Comparison of ENCODE assay signal across 10 cellular contexts in the genomic region with DNA sequence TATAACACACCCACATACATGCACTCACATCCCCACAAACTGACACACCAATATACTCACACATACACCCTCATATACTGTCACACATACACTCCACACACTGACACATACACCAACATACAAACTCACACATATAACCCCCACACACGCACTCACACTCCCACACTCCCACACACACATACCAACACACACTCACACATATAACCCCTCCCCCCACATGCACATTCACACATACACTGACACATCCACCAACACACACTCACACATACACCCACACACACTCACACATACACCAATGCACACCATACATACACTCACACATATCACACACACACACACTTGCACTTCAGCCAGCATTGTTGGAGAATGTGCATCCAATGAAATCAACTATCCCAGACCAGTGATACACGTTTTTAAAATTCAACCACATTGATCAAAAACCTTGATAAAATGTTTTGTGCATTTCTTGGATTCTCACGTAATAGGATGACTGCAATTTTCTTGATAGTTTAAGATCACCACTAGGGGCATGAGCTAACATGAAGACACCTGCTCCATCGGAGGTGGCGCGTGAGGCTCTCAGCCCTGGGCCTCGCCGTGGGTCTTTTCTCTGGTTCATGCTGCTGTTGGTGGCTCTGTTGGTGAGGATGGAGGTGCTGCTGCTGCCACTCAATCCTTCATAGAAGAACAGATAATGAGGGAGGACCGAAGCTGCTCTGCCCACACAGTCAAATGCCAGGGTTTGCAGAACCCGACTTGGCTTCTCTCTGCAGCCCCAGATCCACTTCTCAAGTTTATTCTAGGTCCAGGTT. TPM values are rescaled to one million over a fixed set of nuclear protein-coding genes. Genes with fewer than 3 reads are reported as not detected.
DNase-seq lines count a peak whose midpoint lies in the region; ATAC-seq and TF ChIP-seq lines count a peak whose summit lies in the region.
"Had no signal": no experiment of that assay in that cellular context is flagged by ENCODE, and none has a peak within 500 bp of the region (broad histone marks: within the 10 kb centered on the region; RNA-seq: fewer than 3 reads in every experiment).

No MANE protein-coding gene starts in this region.

- no peaks in the 10 kb centered on the region for H3K36me3 ChIP-seq in GM06990 (ENCODE audit: control insufficient read depth, insufficient read depth, low read length)
- H3K36me3 ChIP-seq in neutrophil: no peaks in the 10 kb centered on the region

- DNase-seq in GM06990 (ENCODE audit: extremely low read depth, insufficient read length) (no peak), M059J (ENCODE audit: low read depth) (peak; percentile 77), choroid plexus epithelial cell (ENCODE audit: low read depth) (peak; percentile 34)
- no peak for DNase-seq in T-helper 2 cell treated with Interferon-gamma antibody and Interleukin-4, amounts not matched to agents 5 μg/mL and 100 μg/mL, for 36 hours (ENCODE audit: low spot score)
- DNase-seq in stimulated activated CD4-positive, alpha-beta T cell treated with anti-CD3 and anti-CD28 coated beads, Interleukin-1b, Interleukin-23, amount 100 ng/mL, for 48 hours: no peak
- no peak for DNase-seq in activated CD8-positive, alpha-beta memory T cell treated with anti-CD3 and anti-CD28 coated beads, Interleukin-2, amount 50 U/mL, for 4 hours
- DNase-seq: NCI-H2107; stimulated activated CD4-positive, alpha-beta T cell treated with anti-CD3 and anti-CD28 coated beads, Interleukin-2, amount 100 ng/mL, for 24 hours had no signal

- H3K27me3 ChIP-seq in GM06990 (replicated peaks; ENCODE audit: control insufficient read depth, insufficient read depth, low read length) (peaks cover 1% of the 10 kb centered on the region), neutrophil (no peaks in the 10 kb centered on the region)

- H3K9me3 Mint-ChIP-seq in T-helper 2 cell treated with Interferon-gamma antibody and Interleukin-4, amounts not matched to agents 5 μg/mL and 100 μg/mL, for 36 hours: no peaks in the 10 kb centered on the region

- H3K4me3 Mint-ChIP-seq in T-helper 2 cell treated with Interferon-gamma antibody and Interleukin-4, amounts not matched to agents 5 μg/mL and 100 μg/mL, for 36 hours: no peak overlapping the region

- peaks cover 40 to 49% of the 10 kb centered on the region in 2 experiments for H3K4me1 ChIP-seq in neutrophil (ENCODE audit: control insufficient read depth in 1 of 2, insufficient read depth in 1 of 2, low read depth in 1 of 2, low read length in 1 of 2)

- H3K4me3 ChIP-seq in GM06990 (replicated peaks; ENCODE audit: low read depth, low read length) (no peak overlapping the region), choroid plexus epithelial cell (ENCODE audit: low read depth, low read length) (no peak overlapping the region), neutrophil (ENCODE audit: low read depth in 1 of 2, low read length in 1 of 2) (peak overlapping the region in 1 of 2 experiments; percentile 18)

- H3K27ac Mint-ChIP-seq in T-helper 2 cell treated with Interferon-gamma antibody and Interleukin-4, amounts not matched to agents 5 μg/mL and 100 μg/mL, for 36 hours: no peak overlapping the region

- no peak for ATAC-seq in HG03045 (IDR thresholded peaks at IDR 0.05; ENCODE audit: unreplicated experiment)

- TF ChIP-seq CTCF in GM06990 (IDR thresholded peaks at IDR 0.05; ENCODE audit: insufficient read depth, low read length, poor library complexity, severe bottlenecking): peak; percentile 45
- peak; percentile 50 for TF ChIP-seq CTCF in choroid plexus epithelial cell (conservative IDR thresholded peaks at IDR 0.05; ENCODE audit: low read depth, low read length)
- TF ChIP-seq CTCF in neutrophil (IDR thresholded peaks at IDR 0.05): peak; percentile 55

- H3K27ac ChIP-seq in neutrophil: peak overlapping the region; percentile 83

- no peaks in the 10 kb centered on the region for H3K27me3 Mint-ChIP-seq in T-helper 2 cell treated with Interferon-gamma antibody and Interleukin-4, amounts not matched to agents 5 μg/mL and 100 μg/mL, for 36 hours (ENCODE audit: low read depth)

- H3K4me1 Mint-ChIP-seq in T-helper 2 cell treated with Interferon-gamma antibody and Interleukin-4, amounts not matched to agents 5 μg/mL and 100 μg/mL, for 36 hours (ENCODE audit: low read depth): no peaks in the 10 kb centered on the region

- H3K36me3 Mint-ChIP-seq in T-helper 2 cell treated with Interferon-gamma antibody and Interleukin-4, amounts not matched to agents 5 μg/mL and 100 μg/mL, for 36 hours (ENCODE audit: low read depth): no peaks in the 10 kb centered on the region

- H3K9me3 ChIP-seq in neutrophil: no peaks in the 10 kb centered on the region

RNA-seq across cellular contexts. Expression of gene CHST15, which starts 32.1 kb away (rescaled TPM):
- 15.2 and 15.6 TPM in 2 replicates for total RNA-seq in M059J (2014; rRNA removed; shearing (Covaris generic))

Comparison
In these comparisons a context has a peak if more than half of its experiments do, and no peak if none do; other contexts are left out.
1. DNase-seq: peak in M059J (single experiment) and choroid plexus epithelial cell (single experiment); none in GM06990 (single experiment), T-helper 2 cell treated with Interferon-gamma antibody and Interleukin-4, amounts not matched to agents 5 μg/mL and 100 μg/mL, for 36 hours (single experiment), stimulated activated CD4-positive, alpha-beta T cell treated with anti-CD3 and anti-CD28 coated beads, Interleukin-1b, Interleukin-23, amount 100 ng/mL, for 48 hours (single experiment) and activated CD8-positive, alpha-beta memory T cell treated with anti-CD3 and anti-CD28 coated beads, Interleukin-2, amount 50 U/mL, for 4 hours (single experiment).
2. Peak in every context shown above with its lines, with median percentiles within 50 percentile points of each other: CTCF ChIP-seq.